In genomic region chr12:53299454-53300180, GRCh38 we compare ENCODE assay signal across 1 cellular context.
TF ChIP-seq lines count a peak whose summit lies in the region.

Gene MYG1 (plus strand): TSS chr12:53299695. CDS start chr12:53299738, 43 bp downstream.

TF ChIP-seq in A549, 52 proteins besides CTCF, POLR2A, EP300 and RAD21 (continued from another document):
- TF ChIP-seq E2F6 (IDR thresholded peaks at IDR 0.05; ENCODE audit: borderline replicate concordance, low read depth) (peak; percentile 66; the same call in 1 of the 2 replicates), JUN (IDR thresholded peaks at IDR 0.05) (peak; percentile 66 to 91; a peak in 4 of 5 replicates), MAFK (IDR thresholded peaks at IDR 0.05; ENCODE audit: partially characterized antibody) (peak; percentile 27), PHF8 (IDR thresholded peaks at IDR 0.05; ENCODE audit: borderline replicate concordance, low read depth) (peak; percentile 59; the same call in 1 of the 2 replicates), HOXB5 (CRISPR knock-in tag; IDR thresholded peaks at IDR 0.05) (peak; percentile 19; the same call in 1 of the 2 replicates), HOXA7 (CRISPR knock-in tag; IDR thresholded peaks at IDR 0.05) (0 out of 2 replicates have a peak, but pooled peaks have one; percentile 14), FOSB (CRISPR knock-in tag; IDR thresholded peaks at IDR 0.05) (peak; percentile 74), PBX3 (IDR thresholded peaks at IDR 0.05) (peak; percentile 75)
